ENCODE assay signal across 17 cellular contexts in the genomic region with DNA sequence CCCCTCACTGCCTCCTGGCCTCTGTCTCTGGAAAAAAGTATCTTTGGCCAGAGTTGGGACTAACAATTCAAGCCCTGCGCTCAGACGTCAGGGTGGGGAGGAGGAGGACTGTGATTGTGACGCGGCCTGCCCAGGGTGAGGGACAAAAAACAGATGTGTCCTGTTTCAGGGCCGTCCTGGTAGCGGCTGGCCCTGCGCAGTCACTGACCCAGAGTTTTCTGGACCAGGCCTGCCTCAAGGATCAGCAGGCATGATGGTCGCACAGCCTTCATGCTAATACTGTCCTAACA. TPM values are rescaled to one million over a fixed set of nuclear protein-coding genes. Genes with fewer than 3 reads are reported as not detected.
DNase-seq lines count a peak whose midpoint lies in the region; ATAC-seq and TF ChIP-seq lines count a peak whose summit lies in the region.
"Had no signal": no experiment of that assay in that cellular context is flagged by ENCODE, and none has a peak within 500 bp of the region (broad histone marks: within the 10 kb centered on the region; RNA-seq: fewer than 3 reads in every experiment).

No MANE protein-coding gene starts in this region.

- H3K4me1 ChIP-seq in mucosa of descending colon (ENCODE audit: low read depth) (no peaks in the 10 kb centered on the region), upper lobe of right lung (no peaks in the 10 kb centered on the region), vagina (no peaks in the 10 kb centered on the region)

- intact Hi-C loops in mucosa of descending colon (cut with DNase I, micrococcal nuclease) (no loop called here), upper lobe of right lung (cut with DNase I) (no loop called here), vagina (cut with DNase I) (loop anchor here (1.0 kb wide), 1 partner anchor 15 kb away; no protein-coding TSS in a partner anchor)

- no peaks in the 10 kb centered on the region for H3K36me3 Mint-ChIP-seq in T-helper 17 cell (ENCODE audit: low read depth)
- H3K36me3 Mint-ChIP-seq in activated T-helper 17 cell treated with anti-CD3 and anti-CD28 coated beads, Interleukin-2, amount 50 U/mL, for 72 hours (ENCODE audit: low read depth): peaks cover 48% of the 10 kb centered on the region

- no peaks in the 10 kb centered on the region for H3K9me3 Mint-ChIP-seq in activated T-helper 17 cell treated with anti-CD3 and anti-CD28 coated beads, Interleukin-2, amount 50 U/mL, for 72 hours
- H3K9me3 Mint-ChIP-seq: GM23338, nephron had no signal

- H3K27me3 ChIP-seq in upper lobe of right lung (no peaks in the 10 kb centered on the region), vagina (no peaks in the 10 kb centered on the region)

- H3K36me3 ChIP-seq in mucosa of descending colon (ENCODE audit: low read depth) (no peaks in the 10 kb centered on the region), upper lobe of right lung (peaks cover 61% of the 10 kb centered on the region), vagina (peaks cover 0 to 41% of the 10 kb centered on the region in 2 donors)

- H3K27ac Mint-ChIP-seq in T-helper 17 cell: peak overlapping the region; percentile 82
- H3K27ac Mint-ChIP-seq in activated T-helper 17 cell treated with anti-CD3 and anti-CD28 coated beads, Interleukin-2, amount 50 U/mL, for 72 hours: no peak overlapping the region
- H3K27ac Mint-ChIP-seq: GM23338 had no signal

- H3K4me3 Mint-ChIP-seq in T-helper 17 cell: no peak overlapping the region
- no peak overlapping the region for H3K4me3 Mint-ChIP-seq in activated T-helper 17 cell treated with anti-CD3 and anti-CD28 coated beads, Interleukin-2, amount 50 U/mL, for 72 hours
- H3K4me3 Mint-ChIP-seq: GM23338, nephron had no signal

- no peak for ATAC-seq in T-helper 17 cell
- ATAC-seq in mucosa of descending colon: peak; percentile 6
- ATAC-seq in upper lobe of right lung: no peak
- ATAC-seq in activated T-helper 17 cell treated with anti-CD3 and anti-CD28 coated beads, Interleukin-2, amount 50 U/mL, for 72 hours (replicated peaks): no peak
- ATAC-seq: GM23338 had no signal

- H3K27ac ChIP-seq in upper lobe of right lung (peak overlapping the region; percentile 17), vagina (no peak overlapping the region)
- H3K27ac ChIP-seq: C4-2B, epithelial cell of prostate had no signal

- H3K9me3 ChIP-seq in T-helper 17 cell (ENCODE audit: control insufficient read depth, low read length, poor library complexity, severe bottlenecking) (no peaks in the 10 kb centered on the region), mucosa of descending colon (no peaks in the 10 kb centered on the region), upper lobe of right lung (no peaks in the 10 kb centered on the region), vagina (no peaks in the 10 kb centered on the region)

- no peak overlapping the region for H3K4me3 ChIP-seq in fibroblast of pulmonary artery (replicated peaks; ENCODE audit: low read depth, low read length)
- no peak overlapping the region for H3K4me3 ChIP-seq in mucosa of descending colon
- no peak overlapping the region for H3K4me3 ChIP-seq in upper lobe of right lung
- no peak overlapping the region for H3K4me3 ChIP-seq in vagina
- H3K4me3 ChIP-seq: GM23338 had no signal

- no peaks in the 10 kb centered on the region for H3K27me3 Mint-ChIP-seq in T-helper 17 cell
- H3K27me3 Mint-ChIP-seq in activated T-helper 17 cell treated with anti-CD3 and anti-CD28 coated beads, Interleukin-2, amount 50 U/mL, for 72 hours: no peaks in the 10 kb centered on the region

- DNase-seq in T-helper 17 cell (no peak), fibroblast of pulmonary artery (ENCODE audit: low read depth) (peak; percentile 14), mucosa of descending colon (peak in 1 of 3 donors; percentile 8), upper lobe of right lung (peak; percentile 54), GM13977 (ENCODE audit: low spot score) (no peak), vagina (ENCODE audit: extremely low spot score in 2 of 2) (no peak)
- DNase-seq: activated CD4-positive, CD25-positive, alpha-beta regulatory T cell; activated CD8-positive, alpha-beta memory T cell treated with anti-CD3 and anti-CD28 coated beads, Interleukin-2, amount 50 U/mL, for 48 hours; DMS79 treated with DMSO at 0.1 percent for 48 hours; NCI-H1048; NCI-H82; T-helper 1 cell had no signal

- peaks cover 15% of the 10 kb centered on the region for H3K4me1 Mint-ChIP-seq in T-helper 17 cell
- no peaks in the 10 kb centered on the region for H3K4me1 Mint-ChIP-seq in activated T-helper 17 cell treated with anti-CD3 and anti-CD28 coated beads, Interleukin-2, amount 50 U/mL, for 72 hours

- in situ Hi-C loops in GM13977 (cut with MboI; ENCODE audit: low pct_unique_long_range_greater_than_20kb, low sequenced_read_pairs, unreplicated experiment): no loop called here

- no peak for TF ChIP-seq POLR2A in vagina (IDR thresholded peaks at IDR 0.05)

- no peak for TF ChIP-seq CTCF in fibroblast of pulmonary artery (IDR thresholded peaks at IDR 0.05; ENCODE audit: low read length, missing control alignments)
- TF ChIP-seq CTCF in mucosa of descending colon (IDR thresholded peaks at IDR 0.05): no peak
- TF ChIP-seq CTCF in upper lobe of right lung (IDR thresholded peaks at IDR 0.05): no peak
- TF ChIP-seq CTCF in GM13977 (IDR thresholded peaks at IDR 0.05; ENCODE audit: extremely low read depth, insufficient read depth, missing control alignments): no peak
- TF ChIP-seq CTCF in vagina (IDR thresholded peaks at IDR 0.05): no peak

RNA-seq across cellular contexts. Expression of a gene that starts 57.5 kb away (rescaled TPM):
- total RNA-seq in T-helper 17 cell: 10 to 100 TPM; 33.9 to 35.1 TPM
- 10 to 100 TPM; 11.0 to 13.1 (median 12.9) TPM for total RNA-seq in mucosa of descending colon
- total RNA-seq in upper lobe of right lung: 9.9 TPM
- 10 to 100 TPM in 1 of 2 donors, 1 to 10 TPM in 1; 9.9 to 10.5 TPM for total RNA-seq in activated T-helper 17 cell treated with anti-CD3 and anti-CD28 coated beads, Interleukin-2, amount 50 U/mL, for 72 hours
- total RNA-seq in vagina: 12.3 TPM

Comparison
In these comparisons a context has a peak if more than half of its experiments do, and no peak if none do; other contexts are left out.
1. DNase-seq: peak in fibroblast of pulmonary artery (single experiment) and upper lobe of right lung (single experiment); none in T-helper 17 cell (0 of 3), GM13977 (single experiment) and vagina (0 of 2).